8 cellular contexts compared by ENCODE assay signal in genomic region chr10:29804025-29804852, GRCh38.
DNase-seq lines count a peak whose midpoint lies in the region; ATAC-seq and TF ChIP-seq lines count a peak whose summit lies in the region.

No MANE protein-coding gene starts in this region.

- H3K9me3 Mint-ChIP-seq in activated CD4-positive, alpha-beta T cell treated with anti-CD3 and anti-CD28 coated beads for 36 hours (ENCODE audit: low read depth): peaks cover 11% of the 10 kb centered on the region

- peaks cover 7% of the 10 kb centered on the region for H3K36me3 Mint-ChIP-seq in activated CD4-positive, alpha-beta T cell treated with anti-CD3 and anti-CD28 coated beads for 36 hours (ENCODE audit: low read depth)

- peak overlapping the region; percentile 69 for H3K9ac ChIP-seq in skeletal muscle satellite cell (ENCODE audit: low read depth, low read length)

- no peak for TF ChIP-seq CTCF in fibroblast of villous mesenchyme (IDR thresholded peaks at IDR 0.05; ENCODE audit: insufficient read depth, low read depth, low read length)
- TF ChIP-seq CTCF in GM10248 (IDR thresholded peaks at IDR 0.05; ENCODE audit: control extremely low read depth, extremely low read depth, low read depth, missing control alignments): no peak

- DNase-seq in activated CD4-positive, alpha-beta T cell treated with anti-CD3 and anti-CD28 coated beads for 36 hours: peak; percentile 69
- DNase-seq in activated CD4-positive, alpha-beta T cell treated with anti-CD3 and anti-CD28 coated beads for 4 hours: no peak
- DNase-seq in RPMI8226 (peak; percentile 63), fibroblast of villous mesenchyme (ENCODE audit: low read depth) (peak; percentile 75), GM10248 (ENCODE audit: extremely low spot score) (no peak), NCI-H128 (lab: John Stamatoyannopoulos, UW; ENCODE audit: unreplicated experiment) (no peak)

- no peak overlapping the region for H3K4me3 ChIP-seq in fibroblast of villous mesenchyme (ENCODE audit: low read depth, low read length)
- peak overlapping the region; percentile 37 for H3K4me3 ChIP-seq in skeletal muscle satellite cell (ENCODE audit: low read length)

- CTCF ChIA-PET in activated CD4-positive, alpha-beta T cell treated with anti-CD3 and anti-CD28 coated beads for 36 hours (lab: Charles Lee): interaction anchor here (1.1 kb wide), 1 partner anchor 234 kb away, joined by 3 read pairs; no protein-coding TSS in a partner anchor
- CTCF ChIA-PET in GM10248 (lab: Yijun Ruan, JAX): no interaction called here

- peak overlapping the region; percentile 67 for H3K4me2 ChIP-seq in skeletal muscle satellite cell (ENCODE audit: low read length)

- no peaks in the 10 kb centered on the region for H3K9me3 ChIP-seq in skeletal muscle satellite cell (replicated peaks; ENCODE audit: low read length)

- H3K4me1 Mint-ChIP-seq in activated CD4-positive, alpha-beta T cell treated with anti-CD3 and anti-CD28 coated beads for 36 hours: peaks cover 17% of the 10 kb centered on the region

- H3K27me3 Mint-ChIP-seq in activated CD4-positive, alpha-beta T cell treated with anti-CD3 and anti-CD28 coated beads for 36 hours: peaks cover 11% of the 10 kb centered on the region

- H3K27ac Mint-ChIP-seq in activated CD4-positive, alpha-beta T cell treated with anti-CD3 and anti-CD28 coated beads for 36 hours: peak overlapping the region; percentile 27

- H3K36me3 ChIP-seq in skeletal muscle satellite cell (ENCODE audit: insufficient read depth, low read length): no peaks in the 10 kb centered on the region

- intact Hi-C loops in activated CD4-positive, alpha-beta T cell treated with anti-CD3 and anti-CD28 coated beads for 36 hours (cut with DNase I, micrococcal nuclease): loop anchor here in 1 of 2 experiments (1.0 to 2.0 kb wide), 2 partner anchors 67 to 145 kb away; no protein-coding TSS in a partner anchor

- no peaks in the 10 kb centered on the region for H3K27me3 ChIP-seq in skeletal muscle satellite cell (ENCODE audit: control insufficient read depth, insufficient read depth, low read length)

- H3K4me3 Mint-ChIP-seq in activated CD4-positive, alpha-beta T cell treated with anti-CD3 and anti-CD28 coated beads for 36 hours: no peak overlapping the region

- POLR2A ChIA-PET in activated CD4-positive, alpha-beta T cell treated with anti-CD3 and anti-CD28 coated beads for 36 hours (lab: Charles Lee): interaction anchor here (0.6 kb wide), 1 partner anchor 16 kb away, joined by 5 read pairs; no protein-coding TSS in a partner anchor
- POLR2A ChIA-PET in GM10248 (lab: Yijun Ruan, JAX): no interaction called here

- peaks cover 52% of the 10 kb centered on the region for H3K4me1 ChIP-seq in skeletal muscle satellite cell (ENCODE audit: control insufficient read depth, insufficient read depth, low read length)

- ATAC-seq in activated CD4-positive, alpha-beta T cell treated with anti-CD3 and anti-CD28 coated beads for 36 hours: peak; percentile 89
- no peak for ATAC-seq in HG02938 (IDR thresholded peaks at IDR 0.05; ENCODE audit: unreplicated experiment)

Comparison
In these comparisons a context has a peak if more than half of its experiments do, and no peak if none do; other contexts are left out.
1. DNase-seq: peak in activated CD4-positive, alpha-beta T cell treated with anti-CD3 and anti-CD28 coated beads for 36 hours (single experiment), RPMI8226 (single experiment) and fibroblast of villous mesenchyme (single experiment); none in activated CD4-positive, alpha-beta T cell treated with anti-CD3 and anti-CD28 coated beads for 4 hours (0 of 2), GM10248 (single experiment) and NCI-H128 (single experiment).